Comparison of ENCODE assay signal across 1 cellular context in the genomic region with DNA sequence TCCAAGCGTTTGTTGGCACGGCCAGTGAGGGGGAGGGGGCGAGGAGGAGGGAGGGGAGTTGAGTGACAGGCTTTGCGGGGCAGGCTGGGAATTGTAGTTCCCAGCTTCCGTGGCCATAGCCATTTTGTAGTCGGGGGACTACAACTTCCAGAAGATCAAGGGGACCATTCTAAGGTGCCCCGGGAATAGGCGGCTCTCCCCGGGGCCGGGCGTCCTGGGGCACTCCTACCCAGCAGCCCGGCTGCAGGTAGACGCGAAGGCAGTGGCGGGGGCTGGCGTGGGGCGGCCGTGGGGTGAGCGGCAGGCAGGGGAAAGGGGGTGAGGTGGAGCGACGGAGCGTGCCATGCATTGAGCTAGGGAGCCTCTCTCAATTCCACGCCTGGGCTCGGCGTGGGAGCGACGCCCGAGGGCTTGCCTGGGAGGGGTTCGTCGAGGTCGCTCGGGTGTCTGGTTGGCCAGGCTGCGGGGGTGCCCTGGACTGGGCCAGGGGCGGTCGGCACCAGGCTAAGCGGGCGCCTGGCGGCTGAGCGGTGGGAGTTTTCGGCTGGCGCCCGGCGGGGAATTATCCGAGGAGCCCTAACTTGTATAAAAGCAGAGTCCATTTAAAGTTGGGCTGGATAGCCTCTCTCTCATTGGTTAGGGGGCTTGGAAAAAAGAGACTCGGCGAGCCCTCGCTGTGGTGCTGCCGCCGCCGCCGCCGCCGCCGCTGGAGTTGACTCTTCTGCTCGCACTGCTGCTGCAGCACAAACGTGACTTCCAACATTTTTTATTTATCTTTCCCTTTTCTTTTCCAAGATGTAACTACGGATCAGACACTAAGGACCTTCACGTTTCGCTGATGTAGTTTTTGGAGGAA.
A peak's percentile ranks its signal among the peaks of the same experiment; 100 is the strongest.
TF ChIP-seq lines count a peak whose summit lies in the region.

A gene (plus strand): TSS at position 709 of the 856 bp plus-strand sequence. CDS start 471 bp downstream, outside the sequence.

TF ChIP-seq in HepG2, 621 proteins besides CTCF, POLR2A, EP300 and RAD21 (continued from another document and continues in another):
- TF ChIP-seq, protein P1, sequence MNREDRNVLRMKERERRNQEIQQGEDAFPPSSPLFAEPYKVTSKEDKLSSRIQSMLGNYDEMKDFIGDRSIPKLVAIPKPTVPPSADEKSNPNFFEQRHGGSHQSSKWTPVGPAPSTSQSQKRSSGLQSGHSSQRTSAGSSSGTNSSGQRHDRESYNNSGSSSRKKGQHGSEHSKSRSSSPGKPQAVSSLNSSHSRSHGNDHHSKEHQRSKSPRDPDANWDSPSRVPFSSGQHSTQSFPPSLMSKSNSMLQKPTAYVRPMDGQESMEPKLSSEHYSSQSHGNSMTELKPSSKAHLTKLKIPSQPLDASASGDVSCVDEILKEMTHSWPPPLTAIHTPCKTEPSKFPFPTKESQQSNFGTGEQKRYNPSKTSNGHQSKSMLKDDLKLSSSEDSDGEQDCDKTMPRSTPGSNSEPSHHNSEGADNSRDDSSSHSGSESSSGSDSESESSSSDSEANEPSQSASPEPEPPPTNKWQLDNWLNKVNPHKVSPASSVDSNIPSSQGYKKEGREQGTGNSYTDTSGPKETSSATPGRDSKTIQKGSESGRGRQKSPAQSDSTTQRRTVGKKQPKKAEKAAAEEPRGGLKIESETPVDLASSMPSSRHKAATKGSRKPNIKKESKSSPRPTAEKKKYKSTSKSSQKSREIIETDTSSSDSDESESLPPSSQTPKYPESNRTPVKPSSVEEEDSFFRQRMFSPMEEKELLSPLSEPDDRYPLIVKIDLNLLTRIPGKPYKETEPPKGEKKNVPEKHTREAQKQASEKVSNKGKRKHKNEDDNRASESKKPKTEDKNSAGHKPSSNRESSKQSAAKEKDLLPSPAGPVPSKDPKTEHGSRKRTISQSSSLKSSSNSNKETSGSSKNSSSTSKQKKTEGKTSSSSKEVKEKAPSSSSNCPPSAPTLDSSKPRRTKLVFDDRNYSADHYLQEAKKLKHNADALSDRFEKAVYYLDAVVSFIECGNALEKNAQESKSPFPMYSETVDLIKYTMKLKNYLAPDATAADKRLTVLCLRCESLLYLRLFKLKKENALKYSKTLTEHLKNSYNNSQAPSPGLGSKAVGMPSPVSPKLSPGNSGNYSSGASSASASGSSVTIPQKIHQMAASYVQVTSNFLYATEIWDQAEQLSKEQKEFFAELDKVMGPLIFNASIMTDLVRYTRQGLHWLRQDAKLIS (CRISPR knock-in tag; IDR thresholded peaks at IDR 0.05), result no peak
- TF ChIP-seq ZNF335 (CRISPR knock-in tag; IDR thresholded peaks at IDR 0.05) (0 out of 2 replicates have a peak, but pooled peaks have one; percentile 65), ZNF772 (CRISPR knock-in tag; IDR thresholded peaks at IDR 0.05) (no peak; the same call in 1 of the 2 replicates), NR2F2 (IDR thresholded peaks at IDR 0.05; ENCODE audit: borderline replicate concordance, low read depth) (no peak), ZNF556 (CRISPR knock-in tag; IDR thresholded peaks at IDR 0.05; ENCODE audit: borderline replicate concordance) (peak; percentile 96), KAT2B (IDR thresholded peaks at IDR 0.05; ENCODE audit: borderline replicate concordance, low read depth, low read length) (no peak), SNAPC2 (CRISPR knock-in tag; IDR thresholded peaks at IDR 0.05) (0 out of 2 replicates have a peak, but pooled peaks have one; percentile 31), ZNF850 (CRISPR knock-in tag; conservative IDR thresholded peaks at IDR 0.05) (no peak), FOXK1 (CRISPR knock-in tag; IDR thresholded peaks at IDR 0.05; ENCODE audit: borderline replicate concordance, low read depth) (peak; percentile 23; the same call in 1 of the 2 replicates), EED (CRISPR knock-in tag; IDR thresholded peaks at IDR 0.05) (0 out of 2 replicates have a peak, but pooled peaks have one; percentile 60), DMAP1 (CRISPR knock-in tag; IDR thresholded peaks at IDR 0.05) (peak; percentile 51), MBD4 (IDR thresholded peaks at IDR 0.05; ENCODE audit: borderline replicate concordance, low read length) (no peak), NRL (CRISPR knock-in tag; IDR thresholded peaks at IDR 0.05; ENCODE audit: borderline replicate concordance) (0 out of 2 replicates have a peak, but pooled peaks have one; percentile 73), SKI (IDR thresholded peaks at IDR 0.05; ENCODE audit: partially characterized antibody) (peak; percentile 74), RFX3 (CRISPR knock-in tag; IDR thresholded peaks at IDR 0.05) (no peak; the same call in 1 of the 2 replicates), ZNF614 (CRISPR knock-in tag; IDR thresholded peaks at IDR 0.05; ENCODE audit: borderline replicate concordance) (peak; percentile 8; the same call in 1 of the 2 replicates), ZNF619 (CRISPR knock-in tag; IDR thresholded peaks at IDR 0.05) (no peak), ZSCAN12 (CRISPR knock-in tag; IDR thresholded peaks at IDR 0.05) (no peak), ZIK1 (CRISPR knock-in tag; IDR thresholded peaks at IDR 0.05; ENCODE audit: borderline replicate concordance, low read depth) (no peak), ZNF451 (CRISPR knock-in tag; IDR thresholded peaks at IDR 0.05) (0 out of 2 replicates have a peak, but pooled peaks have one; percentile 32), GATA4 (IDR thresholded peaks at IDR 0.05; ENCODE audit: borderline replicate concordance, low read depth) (no peak; the same call in 1 of the 2 replicates), MEIS2 (CRISPR knock-in tag; IDR thresholded peaks at IDR 0.05) (peak; percentile 98), ZNF441 (CRISPR knock-in tag; IDR thresholded peaks at IDR 0.05; ENCODE audit: borderline replicate concordance) (peak; percentile 22; the same call in 1 of the 2 replicates), TOE1 (CRISPR knock-in tag; IDR thresholded peaks at IDR 0.05) (no peak), HOXA5 (CRISPR knock-in tag; IDR thresholded peaks at IDR 0.05) (no peak; the same call in 1 of the 2 replicates), POGZ (CRISPR knock-in tag; IDR thresholded peaks at IDR 0.05) (peak; percentile 93)
- TF ChIP-seq, protein P2, sequence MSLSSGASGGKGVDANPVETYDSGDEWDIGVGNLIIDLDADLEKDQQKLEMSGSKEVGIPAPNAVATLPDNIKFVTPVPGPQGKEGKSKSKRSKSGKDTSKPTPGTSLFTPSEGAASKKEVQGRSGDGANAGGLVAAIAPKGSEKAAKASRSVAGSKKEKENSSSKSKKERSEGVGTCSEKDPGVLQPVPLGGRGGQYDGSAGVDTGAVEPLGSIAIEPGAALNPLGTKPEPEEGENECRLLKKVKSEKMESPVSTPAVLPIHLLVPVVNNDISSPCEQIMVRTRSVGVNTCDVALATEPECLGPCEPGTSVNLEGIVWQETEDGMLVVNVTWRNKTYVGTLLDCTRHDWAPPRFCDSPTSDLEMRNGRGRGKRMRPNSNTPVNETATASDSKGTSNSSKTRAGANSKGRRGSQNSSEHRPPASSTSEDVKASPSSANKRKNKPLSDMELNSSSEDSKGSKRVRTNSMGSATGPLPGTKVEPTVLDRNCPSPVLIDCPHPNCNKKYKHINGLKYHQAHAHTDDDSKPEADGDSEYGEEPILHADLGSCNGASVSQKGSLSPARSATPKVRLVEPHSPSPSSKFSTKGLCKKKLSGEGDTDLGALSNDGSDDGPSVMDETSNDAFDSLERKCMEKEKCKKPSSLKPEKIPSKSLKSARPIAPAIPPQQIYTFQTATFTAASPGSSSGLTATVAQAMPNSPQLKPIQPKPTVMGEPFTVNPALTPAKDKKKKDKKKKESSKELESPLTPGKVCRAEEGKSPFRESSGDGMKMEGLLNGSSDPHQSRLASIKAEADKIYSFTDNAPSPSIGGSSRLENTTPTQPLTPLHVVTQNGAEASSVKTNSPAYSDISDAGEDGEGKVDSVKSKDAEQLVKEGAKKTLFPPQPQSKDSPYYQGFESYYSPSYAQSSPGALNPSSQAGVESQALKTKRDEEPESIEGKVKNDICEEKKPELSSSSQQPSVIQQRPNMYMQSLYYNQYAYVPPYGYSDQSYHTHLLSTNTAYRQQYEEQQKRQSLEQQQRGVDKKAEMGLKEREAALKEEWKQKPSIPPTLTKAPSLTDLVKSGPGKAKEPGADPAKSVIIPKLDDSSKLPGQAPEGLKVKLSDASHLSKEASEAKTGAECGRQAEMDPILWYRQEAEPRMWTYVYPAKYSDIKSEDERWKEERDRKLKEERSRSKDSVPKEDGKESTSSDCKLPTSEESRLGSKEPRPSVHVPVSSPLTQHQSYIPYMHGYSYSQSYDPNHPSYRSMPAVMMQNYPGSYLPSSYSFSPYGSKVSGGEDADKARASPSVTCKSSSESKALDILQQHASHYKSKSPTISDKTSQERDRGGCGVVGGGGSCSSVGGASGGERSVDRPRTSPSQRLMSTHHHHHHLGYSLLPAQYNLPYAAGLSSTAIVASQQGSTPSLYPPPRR (CRISPR knock-in tag; IDR thresholded peaks at IDR 0.05; ENCODE audit: borderline replicate concordance), result peak; percentile 80; the same call in 1 of the 2 replicates
- TF ChIP-seq, protein P3, sequence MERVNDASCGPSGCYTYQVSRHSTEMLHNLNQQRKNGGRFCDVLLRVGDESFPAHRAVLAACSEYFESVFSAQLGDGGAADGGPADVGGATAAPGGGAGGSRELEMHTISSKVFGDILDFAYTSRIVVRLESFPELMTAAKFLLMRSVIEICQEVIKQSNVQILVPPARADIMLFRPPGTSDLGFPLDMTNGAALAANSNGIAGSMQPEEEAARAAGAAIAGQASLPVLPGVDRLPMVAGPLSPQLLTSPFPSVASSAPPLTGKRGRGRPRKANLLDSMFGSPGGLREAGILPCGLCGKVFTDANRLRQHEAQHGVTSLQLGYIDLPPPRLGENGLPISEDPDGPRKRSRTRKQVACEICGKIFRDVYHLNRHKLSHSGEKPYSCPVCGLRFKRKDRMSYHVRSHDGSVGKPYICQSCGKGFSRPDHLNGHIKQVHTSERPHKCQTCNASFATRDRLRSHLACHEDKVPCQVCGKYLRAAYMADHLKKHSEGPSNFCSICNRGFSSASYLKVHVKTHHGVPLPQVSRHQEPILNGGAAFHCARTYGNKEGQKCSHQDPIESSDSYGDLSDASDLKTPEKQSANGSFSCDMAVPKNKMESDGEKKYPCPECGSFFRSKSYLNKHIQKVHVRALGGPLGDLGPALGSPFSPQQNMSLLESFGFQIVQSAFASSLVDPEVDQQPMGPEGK (CRISPR knock-in tag; IDR thresholded peaks at IDR 0.05), result peak; percentile 85
- TF ChIP-seq, protein P4, sequence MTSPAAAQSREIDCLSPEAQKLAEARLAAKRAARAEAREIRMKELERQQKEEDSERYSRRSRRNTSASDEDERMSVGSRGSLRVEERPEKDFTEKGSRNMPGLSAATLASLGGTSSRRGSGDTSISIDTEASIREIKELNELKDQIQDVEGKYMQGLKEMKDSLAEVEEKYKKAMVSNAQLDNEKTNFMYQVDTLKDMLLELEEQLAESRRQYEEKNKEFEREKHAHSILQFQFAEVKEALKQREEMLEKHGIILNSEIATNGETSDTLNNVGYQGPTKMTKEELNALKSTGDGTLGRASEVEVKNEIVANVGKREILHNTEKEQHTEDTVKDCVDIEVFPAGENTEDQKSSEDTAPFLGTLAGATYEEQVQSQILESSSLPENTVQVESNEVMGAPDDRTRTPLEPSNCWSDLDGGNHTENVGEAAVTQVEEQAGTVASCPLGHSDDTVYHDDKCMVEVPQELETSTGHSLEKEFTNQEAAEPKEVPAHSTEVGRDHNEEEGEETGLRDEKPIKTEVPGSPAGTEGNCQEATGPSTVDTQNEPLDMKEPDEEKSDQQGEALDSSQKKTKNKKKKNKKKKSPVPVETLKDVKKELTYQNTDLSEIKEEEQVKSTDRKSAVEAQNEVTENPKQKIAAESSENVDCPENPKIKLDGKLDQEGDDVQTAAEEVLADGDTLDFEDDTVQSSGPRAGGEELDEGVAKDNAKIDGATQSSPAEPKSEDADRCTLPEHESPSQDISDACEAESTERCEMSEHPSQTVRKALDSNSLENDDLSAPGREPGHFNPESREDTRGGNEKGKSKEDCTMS (CRISPR knock-in tag; conservative IDR thresholded peaks at IDR 0.05), result no peak
- TF ChIP-seq, protein P5, sequence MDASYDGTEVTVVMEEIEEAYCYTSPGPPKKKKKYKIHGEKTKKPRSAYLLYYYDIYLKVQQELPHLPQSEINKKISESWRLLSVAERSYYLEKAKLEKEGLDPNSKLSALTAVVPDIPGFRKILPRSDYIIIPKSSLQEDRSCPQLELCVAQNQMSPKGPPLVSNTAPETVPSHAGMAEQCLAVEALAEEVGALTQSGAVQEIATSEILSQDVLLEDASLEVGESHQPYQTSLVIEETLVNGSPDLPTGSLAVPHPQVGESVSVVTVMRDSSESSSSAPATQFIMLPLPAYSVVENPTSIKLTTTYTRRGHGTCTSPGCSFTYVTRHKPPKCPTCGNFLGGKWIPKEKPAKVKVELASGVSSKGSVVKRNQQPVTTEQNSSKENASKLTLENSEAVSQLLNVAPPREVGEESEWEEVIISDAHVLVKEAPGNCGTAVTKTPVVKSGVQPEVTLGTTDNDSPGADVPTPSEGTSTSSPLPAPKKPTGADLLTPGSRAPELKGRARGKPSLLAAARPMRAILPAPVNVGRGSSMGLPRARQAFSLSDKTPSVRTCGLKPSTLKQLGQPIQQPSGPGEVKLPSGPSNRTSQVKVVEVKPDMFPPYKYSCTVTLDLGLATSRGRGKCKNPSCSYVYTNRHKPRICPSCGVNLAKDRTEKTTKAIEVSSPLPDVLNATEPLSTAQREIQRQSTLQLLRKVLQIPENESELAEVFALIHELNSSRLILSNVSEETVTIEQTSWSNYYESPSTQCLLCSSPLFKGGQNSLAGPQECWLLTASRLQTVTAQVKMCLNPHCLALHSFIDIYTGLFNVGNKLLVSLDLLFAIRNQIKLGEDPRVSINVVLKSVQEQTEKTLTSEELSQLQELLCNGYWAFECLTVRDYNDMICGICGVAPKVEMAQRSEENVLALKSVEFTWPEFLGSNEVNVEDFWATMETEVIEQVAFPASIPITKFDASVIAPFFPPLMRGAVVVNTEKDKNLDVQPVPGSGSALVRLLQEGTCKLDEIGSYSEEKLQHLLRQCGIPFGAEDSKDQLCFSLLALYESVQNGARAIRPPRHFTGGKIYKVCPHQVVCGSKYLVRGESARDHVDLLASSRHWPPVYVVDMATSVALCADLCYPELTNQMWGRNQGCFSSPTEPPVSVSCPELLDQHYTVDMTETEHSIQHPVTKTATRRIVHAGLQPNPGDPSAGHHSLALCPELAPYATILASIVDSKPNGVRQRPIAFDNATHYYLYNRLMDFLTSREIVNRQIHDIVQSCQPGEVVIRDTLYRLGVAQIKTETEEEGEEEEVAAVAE (CRISPR knock-in tag; IDR thresholded peaks at IDR 0.05; ENCODE audit: borderline replicate concordance), result peak; percentile 94
- TF ChIP-seq, protein P6, sequence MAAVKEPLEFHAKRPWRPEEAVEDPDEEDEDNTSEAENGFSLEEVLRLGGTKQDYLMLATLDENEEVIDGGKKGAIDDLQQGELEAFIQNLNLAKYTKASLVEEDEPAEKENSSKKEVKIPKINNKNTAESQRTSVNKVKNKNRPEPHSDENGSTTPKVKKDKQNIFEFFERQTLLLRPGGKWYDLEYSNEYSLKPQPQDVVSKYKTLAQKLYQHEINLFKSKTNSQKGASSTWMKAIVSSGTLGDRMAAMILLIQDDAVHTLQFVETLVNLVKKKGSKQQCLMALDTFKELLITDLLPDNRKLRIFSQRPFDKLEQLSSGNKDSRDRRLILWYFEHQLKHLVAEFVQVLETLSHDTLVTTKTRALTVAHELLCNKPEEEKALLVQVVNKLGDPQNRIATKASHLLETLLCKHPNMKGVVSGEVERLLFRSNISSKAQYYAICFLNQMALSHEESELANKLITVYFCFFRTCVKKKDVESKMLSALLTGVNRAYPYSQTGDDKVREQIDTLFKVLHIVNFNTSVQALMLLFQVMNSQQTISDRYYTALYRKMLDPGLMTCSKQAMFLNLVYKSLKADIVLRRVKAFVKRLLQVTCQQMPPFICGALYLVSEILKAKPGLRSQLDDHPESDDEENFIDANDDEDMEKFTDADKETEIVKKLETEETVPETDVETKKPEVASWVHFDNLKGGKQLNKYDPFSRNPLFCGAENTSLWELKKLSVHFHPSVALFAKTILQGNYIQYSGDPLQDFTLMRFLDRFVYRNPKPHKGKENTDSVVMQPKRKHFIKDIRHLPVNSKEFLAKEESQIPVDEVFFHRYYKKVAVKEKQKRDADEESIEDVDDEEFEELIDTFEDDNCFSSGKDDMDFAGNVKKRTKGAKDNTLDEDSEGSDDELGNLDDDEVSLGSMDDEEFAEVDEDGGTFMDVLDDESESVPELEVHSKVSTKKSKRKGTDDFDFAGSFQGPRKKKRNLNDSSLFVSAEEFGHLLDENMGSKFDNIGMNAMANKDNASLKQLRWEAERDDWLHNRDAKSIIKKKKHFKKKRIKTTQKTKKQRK (IDR thresholded peaks at IDR 0.05; ENCODE audit: low read length), result no peak
